Comparison of ENCODE assay signal across 1 cellular context in genomic region chr21:34519694-34520093, GRCh38.
TF ChIP-seq lines count a peak whose summit lies in the region.

No MANE protein-coding gene starts in this region.

TF ChIP-seq in liver, 16 proteins besides CTCF, POLR2A, EP300 and RAD21 (continued from another document):
- no peak for TF ChIP-seq ZBTB33 (IDR thresholded peaks at IDR 0.05)
- TF ChIP-seq HNF4G (IDR thresholded peaks at IDR 0.05) = no peak
